ENCODE assay signal across 32 cellular contexts in genomic region chr18:10907749-10908148, GRCh38.
"Had no signal": no experiment of that assay in that cellular context is flagged by ENCODE, and none has a peak within 500 bp of the region (broad histone marks: within the 10 kb centered on the region; RNA-seq: fewer than 3 reads in every experiment).

No MANE protein-coding gene starts in this region.

- H3K27ac Mint-ChIP-seq: naive B cell; naive thymus-derived CD8-positive, alpha-beta T cell; natural killer cell treated with Interleukin-12 subunit alpha and Interleukin-12 subunit beta and Interleukin-15 and Interleukin-18, amount 100 ng/mL, for 72 hours; nephron progenitor cell; progenitor cell of endocrine pancreas; stimulated activated memory B cell treated with anti-CD40 and anti-IgM and Interleukin-4, amounts not matched to agents 10 μg/mL and 1 μg/mL and 100 μg/mL, for 72 hours had no signal

- H3K4me1 Mint-ChIP-seq: naive B cell; naive thymus-derived CD8-positive, alpha-beta T cell; neural crest cell; stimulated activated memory B cell treated with anti-CD40 and anti-IgM and Interleukin-4, amounts not matched to agents 10 μg/mL and 1 μg/mL and 100 μg/mL, for 72 hours had no signal

- H3K36me3 Mint-ChIP-seq: naive B cell; naive thymus-derived CD8-positive, alpha-beta T cell; natural killer cell treated with Interleukin-12 subunit alpha and Interleukin-12 subunit beta and Interleukin-15 and Interleukin-18, amount 100 ng/mL, for 72 hours; stimulated activated memory B cell treated with anti-CD40 and anti-IgM and Interleukin-4, amounts not matched to agents 10 μg/mL and 1 μg/mL and 100 μg/mL, for 72 hours had no signal

- H3K27me3 Mint-ChIP-seq: naive thymus-derived CD8-positive, alpha-beta T cell; natural killer cell treated with Interleukin-12 subunit alpha and Interleukin-12 subunit beta and Interleukin-15 and Interleukin-18, amount 100 ng/mL, for 72 hours; progenitor cell of endocrine pancreas; stimulated activated memory B cell treated with anti-CD40 and anti-IgM and Interleukin-4, amounts not matched to agents 10 μg/mL and 1 μg/mL and 100 μg/mL, for 72 hours had no signal

- H3K4me3 ChIP-seq: ovary, psoas muscle, skin epidermis, smooth muscle cell, spleen, stomach, thoracic aorta, thyroid gland, tibial nerve, upper lobe of right lung, uterus had no signal

- H3K27me3 ChIP-seq: neutrophil, ovary, spleen, stomach, thyroid gland, tibial nerve, upper lobe of right lung, uterus had no signal

- H3K9me3 ChIP-seq: neutrophil, ovary, psoas muscle, spleen, stomach, thoracic aorta, thyroid gland, tibial nerve, upper lobe of right lung, uterus had no signal

- H3K4me3 Mint-ChIP-seq: naive B cell; naive thymus-derived CD8-positive, alpha-beta T cell; natural killer cell treated with Interleukin-12 subunit alpha and Interleukin-12 subunit beta and Interleukin-15 and Interleukin-18, amount 100 ng/mL, for 72 hours; nephron progenitor cell; neural crest cell; stimulated activated memory B cell treated with anti-CD40 and anti-IgM and Interleukin-4, amounts not matched to agents 10 μg/mL and 1 μg/mL and 100 μg/mL, for 72 hours had no signal

- H3K9me3 Mint-ChIP-seq: naive thymus-derived CD8-positive, alpha-beta T cell; natural killer cell treated with Interleukin-12 subunit alpha and Interleukin-12 subunit beta and Interleukin-15 and Interleukin-18, amount 100 ng/mL, for 72 hours; nephron progenitor cell; neural crest cell had no signal

- H3K36me3 ChIP-seq: neutrophil, ovary, spleen, stomach, thoracic aorta, thyroid gland, tibial nerve, upper lobe of right lung, uterus had no signal

- DNase-seq: naive B cell; naive thymus-derived CD8-positive, alpha-beta T cell; nephron progenitor cell; nucleus accumbens; ovary; posterior cingulate gyrus; psoas muscle; right cardiac atrium; spleen; stimulated activated CD4-positive, alpha-beta T cell treated with anti-CD3 and anti-CD28 coated beads, Interleukin-12 subunit alpha, Interleukin-12 subunit beta, amount 100 ng/mL, for 4 hours; stimulated activated CD4-positive, alpha-beta T cell treated with anti-CD3 and anti-CD28 coated beads, Interleukin-1b, Interleukin-23, amount 100 ng/mL, for 48 hours; stimulated activated CD4-positive, alpha-beta T cell treated with anti-CD3 and anti-CD28 coated beads, Interleukin-4, amount 100 ng/mL, for 1 hour; stimulated activated CD4-positive, alpha-beta T cell treated with anti-CD3 and anti-CD28 coated beads, Interleukin-4, amount 100 ng/mL, for 4 hours; stimulated activated CD8-positive, alpha-beta memory T cell treated with anti-CD3 and anti-CD28 coated beads, Interleukin-4, amount 100 ng/mL, for 48 hours; stimulated activated naive CD4-positive, alpha-beta T cell; stimulated activated naive CD8-positive, alpha-beta T cell treated with anti-CD3 and anti-CD28 coated beads, Interleukin-15, Interleukin-2, amounts not matched to agents 100 U/mL and 50 U/mL, for 24 hours; stomach; thyroid gland; trophoblast cell; upper lobe of right lung; uterus had no signal

- ATAC-seq: naive thymus-derived CD8-positive, alpha-beta T cell; natural killer cell treated with Interleukin-12 subunit alpha and Interleukin-12 subunit beta and Interleukin-15 and Interleukin-18, amount 100 ng/mL, for 72 hours; psoas muscle; right cardiac atrium; sciatic nerve; stimulated activated memory B cell treated with anti-CD40 and anti-IgM and Interleukin-4, amounts not matched to agents 10 μg/mL and 1 μg/mL and 100 μg/mL, for 72 hours; stimulated activated naive CD8-positive, alpha-beta T cell treated with anti-CD3 and anti-CD28 coated beads, Interleukin-15, Interleukin-2, amounts not matched to agents 100 U/mL and 50 U/mL, for 24 hours; upper lobe of right lung had no signal

- H3K27ac ChIP-seq: neutrophil, ovary, parathyroid adenoma, psoas muscle, skin epidermis, spleen, stomach, thoracic aorta, thyroid gland, tibial nerve, upper lobe of right lung, uterus had no signal

- H3K4me1 ChIP-seq: parathyroid adenoma, psoas muscle, spleen, upper lobe of right lung, uterus had no signal
